16 cellular contexts compared by ENCODE assay signal in the genomic region with DNA sequence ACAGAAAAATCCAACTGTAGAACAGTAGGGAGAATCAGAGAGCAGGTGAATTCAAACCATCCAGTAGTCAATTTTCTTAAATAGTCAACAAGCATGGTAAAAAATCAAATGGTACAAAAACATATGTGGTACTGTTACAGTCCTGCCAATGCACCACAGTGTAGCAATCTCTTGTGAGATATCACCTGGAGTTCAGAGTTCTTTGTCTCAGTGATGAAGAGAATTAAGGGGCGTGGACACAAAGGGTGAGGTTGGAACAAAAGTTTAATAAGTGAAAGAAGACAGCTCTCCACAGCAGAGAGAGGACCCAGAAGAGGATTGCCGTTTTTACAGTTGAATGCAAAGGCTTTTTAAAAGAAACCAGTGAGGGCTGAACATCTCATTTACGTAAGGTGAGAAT.
"Had no signal": no experiment of that assay in that cellular context is flagged by ENCODE, and none has a peak within 500 bp of the region (broad histone marks: within the 10 kb centered on the region; RNA-seq: fewer than 3 reads in every experiment).

No MANE protein-coding gene starts in this region.

- H3K4me3 ChIP-seq: body of pancreas, lower lobe of right lung, ovary had no signal

- H3K36me3 ChIP-seq: lower lobe of right lung, ovary had no signal

- H3K27me3 ChIP-seq: body of pancreas, ovary had no signal

- FAIRE-seq: endothelial cell of umbilical vein, urothelium cell line had no signal

- H3K27me3 Mint-ChIP-seq: activated naive CD8-positive, alpha-beta T cell treated with anti-CD3 and anti-CD28 coated beads for 36 hours had no signal

- H3K4me1 Mint-ChIP-seq: activated naive CD8-positive, alpha-beta T cell treated with anti-CD3 and anti-CD28 coated beads for 36 hours had no signal

- ATAC-seq: body of pancreas, left cardiac atrium, lower lobe of right lung had no signal

- H3K27ac ChIP-seq: body of pancreas, lower lobe of right lung, ovary had no signal

- H3K27ac Mint-ChIP-seq: activated naive CD8-positive, alpha-beta T cell treated with anti-CD3 and anti-CD28 coated beads for 36 hours had no signal

- DNase-seq: activated CD4-positive, alpha-beta T cell treated with anti-CD3 and anti-CD28 coated beads, Interleukin-2, amount 50 U/mL, for 4 hours; activated CD4-positive, CD25-positive, alpha-beta regulatory T cell treated with anti-CD3 and anti-CD28 coated beads, Interleukin-2, amount 50 U/mL, for 72 hours; activated naive CD8-positive, alpha-beta T cell treated with anti-CD3 and anti-CD28 coated beads for 36 hours; amygdala; body of pancreas; cortex of kidney; effector CD4-positive, alpha-beta T cell; foreskin melanocyte; head of caudate nucleus; left cardiac atrium; lower lobe of right lung; ovary; stimulated activated CD4-positive, alpha-beta T cell treated with anti-CD3 and anti-CD28 coated beads, Interleukin-12 subunit alpha, Interleukin-12 subunit beta, amount 100 ng/mL, for 4 hours; stimulated activated CD4-positive, alpha-beta T cell treated with anti-CD3 and anti-CD28 coated beads, Interleukin-2, amount 100 ng/mL, for 24 hours had no signal

- H3K4me1 ChIP-seq: body of pancreas, lower lobe of right lung had no signal

- H3K9me3 ChIP-seq: body of pancreas, lower lobe of right lung had no signal

- H3K4me3 Mint-ChIP-seq: activated naive CD8-positive, alpha-beta T cell treated with anti-CD3 and anti-CD28 coated beads for 36 hours had no signal
